20 cellular contexts compared by ENCODE assay signal in the genomic region with DNA sequence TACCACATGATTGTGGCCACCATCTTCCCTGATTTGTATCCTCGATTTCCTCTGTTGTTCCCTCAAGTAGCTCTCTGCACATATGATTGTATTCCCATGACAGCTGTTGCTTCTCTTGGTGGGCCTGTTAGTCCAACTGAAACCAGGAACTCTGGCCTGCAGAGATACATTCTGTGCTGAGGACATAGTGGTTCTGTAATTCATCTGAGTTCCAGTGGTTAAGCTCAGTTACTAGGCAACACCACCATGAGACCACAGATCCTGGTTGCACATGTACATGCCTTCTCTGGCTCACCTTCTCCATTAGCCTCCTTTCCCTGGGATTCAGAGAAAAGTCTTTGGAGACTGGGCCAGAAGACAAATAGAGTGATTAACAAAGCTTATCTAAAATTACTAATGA.
"Had no signal": no experiment of that assay in that cellular context is flagged by ENCODE, and none has a peak within 500 bp of the region (broad histone marks: within the 10 kb centered on the region; RNA-seq: fewer than 3 reads in every experiment).

No MANE protein-coding gene starts in this region.

- FAIRE-seq: bronchial epithelial cell had no signal

- DNase-seq: activated CD4-positive, alpha-beta memory T cell treated with anti-CD3 and anti-CD28 coated beads for 36 hours; activated CD4-positive, CD25-positive, alpha-beta regulatory T cell treated with anti-CD3 and anti-CD28 coated beads, Interleukin-2, amount 50 U/mL, for 72 hours; activated gamma-delta T cell; activated naive CD8-positive, alpha-beta T cell treated with anti-CD3 and anti-CD28 coated beads for 36 hours; activated T-cell treated with anti-CD3 and anti-CD28 coated beads, Interleukin-2, amount 50 U/mL, for 48 hours; anterior cingulate cortex; foreskin keratinocyte; heart left ventricle; islet precursor cell; left lung; mucosa of descending colon; occipital lobe; right lobe of liver; spleen; stimulated activated naive CD4-positive, alpha-beta T cell; substantia nigra; transverse colon had no signal

- H3K27ac ChIP-seq: foreskin keratinocyte, heart left ventricle, left lung, prostate gland, right lobe of liver, spleen, transverse colon had no signal

- H3K4me3 ChIP-seq: heart left ventricle, left lung, mucosa of descending colon, prostate gland, right lobe of liver, spleen, transverse colon had no signal

- ATAC-seq: foreskin keratinocyte; heart left ventricle; left lung; mucosa of descending colon; natural killer cell treated with Interleukin-12 subunit alpha and Interleukin-12 subunit beta and Interleukin-15 and Interleukin-18, amount 100 ng/mL, for 72 hours; right lobe of liver had no signal

- H3K4me1 ChIP-seq: foreskin keratinocyte, heart left ventricle, left lung, prostate gland, right lobe of liver, spleen, transverse colon had no signal

- H3K36me3 ChIP-seq: heart left ventricle, left lung, prostate gland, right lobe of liver, spleen, transverse colon had no signal

- H3K9me3 ChIP-seq: heart left ventricle, left lung, mucosa of descending colon, prostate gland, right lobe of liver, spleen, transverse colon had no signal

- H3K27me3 ChIP-seq: foreskin keratinocyte, heart left ventricle, left lung, right lobe of liver, spleen, transverse colon had no signal
